8 cellular contexts compared by ENCODE assay signal in the genomic region with DNA sequence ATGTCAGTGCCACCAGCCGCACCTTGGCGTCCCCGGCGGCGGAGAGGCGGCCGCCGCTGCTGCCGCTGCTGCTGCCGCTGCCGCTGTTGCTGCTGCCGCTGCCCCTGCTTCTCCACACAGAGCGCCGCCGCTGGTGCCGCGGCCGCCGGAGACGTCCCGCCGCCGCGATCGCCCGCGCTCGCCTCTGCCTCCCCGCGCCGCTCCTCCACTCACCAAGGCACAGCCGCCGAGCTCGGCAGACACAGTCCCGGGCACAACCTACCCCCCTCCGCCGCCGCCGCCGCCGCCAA. TPM values are rescaled to one million over a fixed set of nuclear protein-coding genes. Genes with fewer than 3 reads are reported as not detected.
DNase-seq lines count a peak whose midpoint lies in the region; ATAC-seq, FAIRE-seq and TF ChIP-seq lines count a peak whose summit lies in the region.

Gene PPP3CA (minus strand): TSS at position 260 of the 290 bp plus-strand sequence.

- peak within 1 kb of the TSS; percentile 95 for H3K4me3 ChIP-seq in OCI-LY3 (ENCODE audit: low read length)
- peak within 1 kb of the TSS; percentile 54 to 97 (median 67) for H3K4me3 ChIP-seq in endothelial cell of umbilical vein (replicated peaks in 1 of 3; ENCODE audit: insufficient read depth in 1 of 3, low read depth in 1 of 3, low read length in 3 of 3)

- H3K9me3 ChIP-seq in OCI-LY3 (ENCODE audit: insufficient read depth, low read length) (no peaks in the 10 kb centered on the region), endothelial cell of umbilical vein (replicated peaks; ENCODE audit: control insufficient read depth, insufficient read depth, low read length) (no peaks in the 10 kb centered on the region)

- H3K27me3 Mint-ChIP-seq in nephron (ENCODE audit: low read depth), result peaks cover 20% of the 10 kb centered on the region

- dilution Hi-C loops in endothelial cell of umbilical vein (cut with MboI; ENCODE audit: extremely low pct_ligation_motif_present, low sequenced_read_pairs), result no loop called here

- intact Hi-C loops in endothelial cell of umbilical vein (cut with micrococcal nuclease), result loop anchor here (1.0 to 5.0 kb wide), 14 partner anchors 72 to 1785 kb away; partner anchors contain the start of genes H2AZ1 and TRMT10A

- POLR2A ChIA-PET in endothelial cell of umbilical vein (lab: Charles Lee), result interaction anchor here (0.6 to 1.3 kb wide), 4 partner anchors 38 to 960 kb away, joined by 3 to 6 read pairs (median 4); no protein-coding TSS in a partner anchor

- H3K9ac ChIP-seq in OCI-LY3 (ENCODE audit: low read length) (peak within 1 kb of the TSS; percentile 92), endothelial cell of umbilical vein (replicated peaks; ENCODE audit: extremely low read depth, insufficient read depth, low read length) (peak within 1 kb of the TSS; percentile 77)

- H3K4me2 ChIP-seq in OCI-LY3 (ENCODE audit: low read length) (peak within 1 kb of the TSS; percentile 97), endothelial cell of umbilical vein (ENCODE audit: insufficient read depth, low read length) (peak within 1 kb of the TSS; percentile 48)

- H3K4me3 Mint-ChIP-seq in nephron, result peak within 1 kb of the TSS; percentile 93 to 98 (median 95)

- peak; percentile 11 for ATAC-seq in GM21717 (IDR thresholded peaks at IDR 0.05; ENCODE audit: unreplicated experiment)

- CTCF ChIA-PET in endothelial cell of umbilical vein (lab: Charles Lee), result interaction anchor here (1.0 to 3.8 kb wide), 4 partner anchors 155 to 1752 kb away, joined by 3 to 16 read pairs (median 3); partner anchors contain the start of gene BDH2

- TF ChIP-seq CTCF in OCI-LY3 (IDR thresholded peaks at IDR 0.05; ENCODE audit: low read depth, low read length) (no peak), endothelial cell of umbilical vein (IDR thresholded peaks at IDR 0.05; ENCODE audit: extremely low read depth in 1 of 2, insufficient read depth in 1 of 2, low read depth in 1 of 2, low read length in 2 of 2) (no peak), nephron (IDR thresholded peaks at IDR 0.05; ENCODE audit: unreplicated experiment in 3 of 3) (no peak)

- no peaks in the 10 kb centered on the region for H3K36me3 Mint-ChIP-seq in nephron (ENCODE audit: low read depth)

- H3K4me1 ChIP-seq in OCI-LY3 (ENCODE audit: low read length) (peaks cover 35% of the 10 kb centered on the region), endothelial cell of umbilical vein (ENCODE audit: control insufficient read depth, extremely low read depth, insufficient read depth, low read length) (peaks cover 15% of the 10 kb centered on the region)

- no peaks in the 10 kb centered on the region for H3K9me1 ChIP-seq in endothelial cell of umbilical vein (replicated peaks; ENCODE audit: control insufficient read depth, extremely low read depth, insufficient read depth, low read length)

- H3K27me3 ChIP-seq in OCI-LY3 (ENCODE audit: low read depth, low read length) (peaks cover 4% of the 10 kb centered on the region; the same call in 1 of the 2 replicates), endothelial cell of umbilical vein (ENCODE audit: control insufficient read depth in 2 of 2, insufficient read depth in 2 of 2, low read length in 2 of 2) (no peaks in the 10 kb centered on the region)

- peak within 1 kb of the TSS; percentile 95 to 96 (median 96) for H3K27ac Mint-ChIP-seq in nephron

- DNase-seq in DMS53 treated with DMSO at 0.1 percent for 48 hours (lab: John Stamatoyannopoulos, UW; ENCODE audit: unreplicated experiment) (peak; percentile 60), endothelial cell of umbilical vein (ENCODE audit: low read depth, low spot score) (no peak), NOMO-1 treated with dmso at 0.1 percent for 144 hours (lab: John Stamatoyannopoulos, UW; ENCODE audit: unreplicated experiment) (no peak)
- no peak for DNase-seq in stimulated activated CD8-positive, alpha-beta memory T cell treated with anti-CD3 and anti-CD28 coated beads, Interleukin-4, amount 100 ng/mL, for 48 hours
- DNase-seq in central memory CD4-positive, alpha-beta T cell, result no peak

- H3K27ac ChIP-seq in OCI-LY3 (ENCODE audit: low read length) (peak within 1 kb of the TSS; percentile 82), endothelial cell of umbilical vein (ENCODE audit: insufficient read depth, low read depth, low read length) (peak within 1 kb of the TSS; percentile 70)

- FAIRE-seq in endothelial cell of umbilical vein (lab: Jason Lieb, UNC), result no peak

- H3K9me3 Mint-ChIP-seq in nephron, result no peaks in the 10 kb centered on the region

- H3K36me3 ChIP-seq in OCI-LY3 (replicated peaks; ENCODE audit: low read depth, low read length) (no peaks in the 10 kb centered on the region), endothelial cell of umbilical vein (ENCODE audit: control insufficient read depth in 2 of 2, extremely low read depth in 1 of 2, insufficient read depth in 2 of 2, low read length in 2 of 2) (no peaks in the 10 kb centered on the region)

- BruUV-seq in endothelial cell of umbilical vein (replicated peaks; lab: Mats Ljungman, UMichigan), result no TSS peak

- peak within 1 kb of the TSS; percentile 66 for H2AFZ ChIP-seq in OCI-LY3 (ENCODE audit: low read depth, low read length)
- H2AFZ ChIP-seq in endothelial cell of umbilical vein (ENCODE audit: low read depth, low read length), result peak within 1 kb of the TSS; percentile 86

- H3K4me1 Mint-ChIP-seq in nephron, result peaks cover 31% of the 10 kb centered on the region

- no peak for TF ChIP-seq POLR2A in endothelial cell of umbilical vein (IDR thresholded peaks at IDR 0.05; ENCODE audit: low read depth, low read length)

- H4K20me1 ChIP-seq in OCI-LY3 (ENCODE audit: insufficient read depth, low read length) (peaks cover 28% of the 10 kb centered on the region), endothelial cell of umbilical vein (replicated peaks; ENCODE audit: control insufficient read depth, extremely low read depth, insufficient read depth, low read length) (peaks cover 7% of the 10 kb centered on the region)

- H3K79me2 ChIP-seq in OCI-LY3 (ENCODE audit: low read length) (peaks cover 43% of the 10 kb centered on the region), endothelial cell of umbilical vein (ENCODE audit: control insufficient read depth, insufficient read depth, low read length) (peaks cover 7% of the 10 kb centered on the region)

TF ChIP-seq in endothelial cell of umbilical vein, 7 proteins besides CTCF, POLR2A, EP300 and RAD21:
- TF ChIP-seq POLR2AphosphoS5 (IDR thresholded peaks at IDR 0.05; ENCODE audit: insufficient read depth, low read depth, low read length) (peak; percentile 15), JUN (IDR thresholded peaks at IDR 0.05; ENCODE audit: borderline replicate concordance, insufficient read depth, insufficient read length, low read depth) (no peak)

RNA-seq across cellular contexts. Expression of gene PPP3CA, which starts in this region (rescaled TPM):
- 40.3 and 43.3 TPM in 2 replicates for total RNA-seq in endothelial cell of umbilical vein
- polyA plus RNA-seq in endothelial cell of umbilical vein, result 6.6 and 7.0 TPM in 2 replicates
- polyA plus RNA-seq in endothelial cell of umbilical vein (2011; cell fraction: cytosol; rRNA removed), result 10.2 and 11.0 TPM in 2 replicates
- 10.2 and 12.8 TPM in 2 replicates for polyA plus RNA-seq in endothelial cell of umbilical vein (2011; cell fraction: nucleus; rRNA removed)
- polyA plus RNA-seq in endothelial cell of umbilical vein (2012), result 19.3 and 28.7 TPM in 2 replicates
- 27.6 and 28.4 TPM in 2 replicates for polyA minus RNA-seq in endothelial cell of umbilical vein
- 13.1 TPM for polyA minus RNA-seq in endothelial cell of umbilical vein (2011; cell fraction: cytosol; rRNA and poly(A)+ RNA removed)
- polyA minus RNA-seq in endothelial cell of umbilical vein (2011; cell fraction: nucleus; rRNA and poly(A)+ RNA removed), result 38.2 and 50.4 TPM in 2 replicates
